ENCODE assay signal across 34 cellular contexts in genomic region chr5:135937245-135937644, GRCh38. TPM values are rescaled to one million over a fixed set of nuclear protein-coding genes. Genes with fewer than 3 reads are reported as not detected.
"Had no signal": no experiment of that assay in that cellular context is flagged by ENCODE, and none has a peak within 500 bp of the region (broad histone marks: within the 10 kb centered on the region; RNA-seq: fewer than 3 reads in every experiment).

No MANE protein-coding gene starts in this region.

- H3K9ac ChIP-seq: neural progenitor cell, parathyroid adenoma had no signal

- H2AFZ ChIP-seq: neural progenitor cell, parathyroid adenoma had no signal

- H3K4me1 ChIP-seq: neural progenitor cell, parathyroid adenoma, psoas muscle, spleen, suprapubic skin, testis, tibial artery, transverse colon, upper lobe of right lung, uterus had no signal

- H3K9me3 ChIP-seq: ovary, psoas muscle, spleen, suprapubic skin, testis, tibial artery, transverse colon, upper lobe of right lung had no signal

- H3K27me3 ChIP-seq: ovary, testis, tibial artery had no signal

- ATAC-seq: natural killer cell; psoas muscle; right cardiac atrium; sciatic nerve; stimulated activated memory B cell treated with anti-CD40 and anti-IgM and Interleukin-4, amounts not matched to agents 10 μg/mL and 1 μg/mL and 100 μg/mL, for 72 hours; stimulated activated naive CD8-positive, alpha-beta T cell treated with anti-CD3 and anti-CD28 coated beads, Interleukin-15, amount 100 ng/mL, for 72 hours; stimulated activated naive CD8-positive, alpha-beta T cell treated with anti-CD3 and anti-CD28 coated beads, Interleukin-15, Interleukin-2, amounts not matched to agents 100 U/mL and 50 U/mL, for 24 hours; upper lobe of right lung had no signal

- DNase-seq: natural killer cell; occipital lobe; ovary; posterior cingulate gyrus; psoas muscle; right cardiac atrium; spleen; stimulated activated CD4-positive, alpha-beta T cell treated with anti-CD3 and anti-CD28 coated beads, Interleukin-12 subunit alpha, Interleukin-12 subunit beta, amount 100 ng/mL, for 4 hours; stimulated activated CD4-positive, alpha-beta T cell treated with anti-CD3 and anti-CD28 coated beads, Interleukin-1b, Interleukin-23, amount 100 ng/mL, for 48 hours; stimulated activated CD4-positive, alpha-beta T cell treated with anti-CD3 and anti-CD28 coated beads, Interleukin-4, amount 100 ng/mL, for 1 hour; stimulated activated CD4-positive, alpha-beta T cell treated with anti-CD3 and anti-CD28 coated beads, Interleukin-4, amount 100 ng/mL, for 4 hours; stimulated activated CD8-positive, alpha-beta memory T cell treated with anti-CD3 and anti-CD28 coated beads, Interleukin-4, amount 100 ng/mL, for 48 hours; stimulated activated naive CD4-positive, alpha-beta T cell; stimulated activated naive CD8-positive, alpha-beta T cell treated with anti-CD3 and anti-CD28 coated beads, Interleukin-15, amount 100 ng/mL, for 72 hours; stimulated activated naive CD8-positive, alpha-beta T cell treated with anti-CD3 and anti-CD28 coated beads, Interleukin-15, Interleukin-2, amounts not matched to agents 100 U/mL and 50 U/mL, for 24 hours; substantia nigra; testis; tibial artery; transverse colon; upper lobe of right lung; uterus had no signal

- H3K27ac ChIP-seq: neural progenitor cell, ovary, parathyroid adenoma, psoas muscle, skin epidermis, spleen, suprapubic skin, testis, tibial artery, transverse colon, upper lobe of right lung, uterus had no signal

- H3K4me3 ChIP-seq: neural progenitor cell, ovary, psoas muscle, skin epidermis, smooth muscle cell, spleen, suprapubic skin, testis, tibial artery, transverse colon, upper lobe of right lung, uterus had no signal

- H3K4me2 ChIP-seq: neural progenitor cell, smooth muscle cell had no signal

- H3K36me3 ChIP-seq: neural progenitor cell, ovary, spleen, suprapubic skin, tibial artery, transverse colon, upper lobe of right lung, uterus had no signal

- H3K79me2 ChIP-seq: parathyroid adenoma had no signal

RNA-seq across cellular contexts. Expression of gene LECT2, which starts 17.5 kb away (rescaled TPM):
- total RNA-seq: natural killer cell, occipital lobe, osteoblast, ovary, progenitor cell of endocrine pancreas, psoas muscle, renal cortical epithelial cell, right cardiac atrium, sciatic nerve, smooth muscle cell, spleen, suprapubic skin, transverse colon, upper lobe of right lung, urinary bladder, uterus had no signal
- polyA plus RNA-seq: neural cell, ovary, psoas muscle, right cardiac atrium, smooth muscle cell, spleen, thymus, urinary bladder had no signal

RNA-seq across cellular contexts. Expression of gene IL9, which starts 41.6 kb away (rescaled TPM):
- total RNA-seq: natural killer cell, occipital lobe, osteoblast, ovary, progenitor cell of endocrine pancreas, psoas muscle, renal cortical epithelial cell, right cardiac atrium, sciatic nerve, smooth muscle cell, spleen, suprapubic skin, testis, transverse colon, upper lobe of right lung, urinary bladder, uterus had no signal
- polyA plus RNA-seq: neural cell, ovary, psoas muscle, right cardiac atrium, smooth muscle cell, spleen, urinary bladder had no signal
